1 cellular context compared by ENCODE assay signal in the genomic region with DNA sequence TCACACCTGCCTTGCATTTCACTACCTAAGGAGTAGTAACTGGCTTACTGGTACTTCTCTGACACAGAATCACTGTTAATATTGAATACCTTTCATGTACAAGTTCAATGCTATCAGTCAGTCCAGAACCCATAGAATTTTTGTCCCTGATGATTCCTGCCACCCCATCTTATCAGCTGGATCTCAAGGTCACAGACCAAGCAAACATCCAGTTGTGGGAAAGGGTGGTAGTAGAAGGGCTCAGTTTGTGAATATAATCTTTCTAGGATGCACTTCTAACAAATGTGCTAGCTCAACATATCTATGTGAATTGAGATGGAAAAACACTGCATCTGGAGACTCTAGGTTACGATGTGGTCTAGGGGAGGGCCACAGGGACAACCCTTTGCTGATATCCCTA.
TF ChIP-seq lines count a peak whose summit lies in the region.

No MANE protein-coding gene starts in this region.

TF ChIP-seq in WTC11, 78 proteins besides CTCF, POLR2A, EP300 and RAD21 (continued from another document):
- TF ChIP-seq, protein P1, sequence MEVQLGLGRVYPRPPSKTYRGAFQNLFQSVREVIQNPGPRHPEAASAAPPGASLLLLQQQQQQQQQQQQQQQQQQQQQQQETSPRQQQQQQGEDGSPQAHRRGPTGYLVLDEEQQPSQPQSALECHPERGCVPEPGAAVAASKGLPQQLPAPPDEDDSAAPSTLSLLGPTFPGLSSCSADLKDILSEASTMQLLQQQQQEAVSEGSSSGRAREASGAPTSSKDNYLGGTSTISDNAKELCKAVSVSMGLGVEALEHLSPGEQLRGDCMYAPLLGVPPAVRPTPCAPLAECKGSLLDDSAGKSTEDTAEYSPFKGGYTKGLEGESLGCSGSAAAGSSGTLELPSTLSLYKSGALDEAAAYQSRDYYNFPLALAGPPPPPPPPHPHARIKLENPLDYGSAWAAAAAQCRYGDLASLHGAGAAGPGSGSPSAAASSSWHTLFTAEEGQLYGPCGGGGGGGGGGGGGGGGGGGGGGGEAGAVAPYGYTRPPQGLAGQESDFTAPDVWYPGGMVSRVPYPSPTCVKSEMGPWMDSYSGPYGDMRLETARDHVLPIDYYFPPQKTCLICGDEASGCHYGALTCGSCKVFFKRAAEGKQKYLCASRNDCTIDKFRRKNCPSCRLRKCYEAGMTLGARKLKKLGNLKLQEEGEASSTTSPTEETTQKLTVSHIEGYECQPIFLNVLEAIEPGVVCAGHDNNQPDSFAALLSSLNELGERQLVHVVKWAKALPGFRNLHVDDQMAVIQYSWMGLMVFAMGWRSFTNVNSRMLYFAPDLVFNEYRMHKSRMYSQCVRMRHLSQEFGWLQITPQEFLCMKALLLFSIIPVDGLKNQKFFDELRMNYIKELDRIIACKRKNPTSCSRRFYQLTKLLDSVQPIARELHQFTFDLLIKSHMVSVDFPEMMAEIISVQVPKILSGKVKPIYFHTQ (CRISPR knock-in tag; IDR thresholded peaks at IDR 0.05): no peak
- TF ChIP-seq ZNF423 (CRISPR knock-in tag; IDR thresholded peaks at IDR 0.05) (no peak), JUN (CRISPR knock-in tag; IDR thresholded peaks at IDR 0.05) (no peak), ETV6 (CRISPR knock-in tag; IDR thresholded peaks at IDR 0.05) (no peak), RELA (CRISPR knock-in tag; IDR thresholded peaks at IDR 0.05; ENCODE audit: borderline replicate concordance) (no peak), GRHL2 (CRISPR knock-in tag; IDR thresholded peaks at IDR 0.05; ENCODE audit: insufficient replicate concordance, severe bottlenecking) (no peak), EMX1 (CRISPR knock-in tag; IDR thresholded peaks at IDR 0.05) (no peak), CREB1 (CRISPR knock-in tag; IDR thresholded peaks at IDR 0.05) (no peak), RORB (CRISPR knock-in tag; IDR thresholded peaks at IDR 0.05) (no peak)
- TF ChIP-seq, protein P2, sequence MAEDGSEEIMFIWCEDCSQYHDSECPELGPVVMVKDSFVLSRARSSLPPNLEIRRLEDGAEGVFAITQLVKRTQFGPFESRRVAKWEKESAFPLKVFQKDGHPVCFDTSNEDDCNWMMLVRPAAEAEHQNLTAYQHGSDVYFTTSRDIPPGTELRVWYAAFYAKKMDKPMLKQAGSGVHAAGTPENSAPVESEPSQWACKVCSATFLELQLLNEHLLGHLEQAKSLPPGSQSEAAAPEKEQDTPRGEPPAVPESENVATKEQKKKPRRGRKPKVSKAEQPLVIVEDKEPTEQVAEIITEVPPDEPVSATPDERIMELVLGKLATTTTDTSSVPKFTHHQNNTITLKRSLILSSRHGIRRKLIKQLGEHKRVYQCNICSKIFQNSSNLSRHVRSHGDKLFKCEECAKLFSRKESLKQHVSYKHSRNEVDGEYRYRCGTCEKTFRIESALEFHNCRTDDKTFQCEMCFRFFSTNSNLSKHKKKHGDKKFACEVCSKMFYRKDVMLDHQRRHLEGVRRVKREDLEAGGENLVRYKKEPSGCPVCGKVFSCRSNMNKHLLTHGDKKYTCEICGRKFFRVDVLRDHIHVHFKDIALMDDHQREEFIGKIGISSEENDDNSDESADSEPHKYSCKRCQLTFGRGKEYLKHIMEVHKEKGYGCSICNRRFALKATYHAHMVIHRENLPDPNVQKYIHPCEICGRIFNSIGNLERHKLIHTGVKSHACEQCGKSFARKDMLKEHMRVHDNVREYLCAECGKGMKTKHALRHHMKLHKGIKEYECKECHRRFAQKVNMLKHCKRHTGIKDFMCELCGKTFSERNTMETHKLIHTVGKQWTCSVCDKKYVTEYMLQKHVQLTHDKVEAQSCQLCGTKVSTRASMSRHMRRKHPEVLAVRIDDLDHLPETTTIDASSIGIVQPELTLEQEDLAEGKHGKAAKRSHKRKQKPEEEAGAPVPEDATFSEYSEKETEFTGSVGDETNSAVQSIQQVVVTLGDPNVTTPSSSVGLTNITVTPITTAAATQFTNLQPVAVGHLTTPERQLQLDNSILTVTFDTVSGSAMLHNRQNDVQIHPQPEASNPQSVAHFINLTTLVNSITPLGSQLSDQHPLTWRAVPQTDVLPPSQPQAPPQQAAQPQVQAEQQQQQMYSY (CRISPR knock-in tag; IDR thresholded peaks at IDR 0.05): no peak
- TF ChIP-seq, protein P3, sequence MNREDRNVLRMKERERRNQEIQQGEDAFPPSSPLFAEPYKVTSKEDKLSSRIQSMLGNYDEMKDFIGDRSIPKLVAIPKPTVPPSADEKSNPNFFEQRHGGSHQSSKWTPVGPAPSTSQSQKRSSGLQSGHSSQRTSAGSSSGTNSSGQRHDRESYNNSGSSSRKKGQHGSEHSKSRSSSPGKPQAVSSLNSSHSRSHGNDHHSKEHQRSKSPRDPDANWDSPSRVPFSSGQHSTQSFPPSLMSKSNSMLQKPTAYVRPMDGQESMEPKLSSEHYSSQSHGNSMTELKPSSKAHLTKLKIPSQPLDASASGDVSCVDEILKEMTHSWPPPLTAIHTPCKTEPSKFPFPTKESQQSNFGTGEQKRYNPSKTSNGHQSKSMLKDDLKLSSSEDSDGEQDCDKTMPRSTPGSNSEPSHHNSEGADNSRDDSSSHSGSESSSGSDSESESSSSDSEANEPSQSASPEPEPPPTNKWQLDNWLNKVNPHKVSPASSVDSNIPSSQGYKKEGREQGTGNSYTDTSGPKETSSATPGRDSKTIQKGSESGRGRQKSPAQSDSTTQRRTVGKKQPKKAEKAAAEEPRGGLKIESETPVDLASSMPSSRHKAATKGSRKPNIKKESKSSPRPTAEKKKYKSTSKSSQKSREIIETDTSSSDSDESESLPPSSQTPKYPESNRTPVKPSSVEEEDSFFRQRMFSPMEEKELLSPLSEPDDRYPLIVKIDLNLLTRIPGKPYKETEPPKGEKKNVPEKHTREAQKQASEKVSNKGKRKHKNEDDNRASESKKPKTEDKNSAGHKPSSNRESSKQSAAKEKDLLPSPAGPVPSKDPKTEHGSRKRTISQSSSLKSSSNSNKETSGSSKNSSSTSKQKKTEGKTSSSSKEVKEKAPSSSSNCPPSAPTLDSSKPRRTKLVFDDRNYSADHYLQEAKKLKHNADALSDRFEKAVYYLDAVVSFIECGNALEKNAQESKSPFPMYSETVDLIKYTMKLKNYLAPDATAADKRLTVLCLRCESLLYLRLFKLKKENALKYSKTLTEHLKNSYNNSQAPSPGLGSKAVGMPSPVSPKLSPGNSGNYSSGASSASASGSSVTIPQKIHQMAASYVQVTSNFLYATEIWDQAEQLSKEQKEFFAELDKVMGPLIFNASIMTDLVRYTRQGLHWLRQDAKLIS (CRISPR knock-in tag; IDR thresholded peaks at IDR 0.05; ENCODE audit: borderline replicate concordance): no peak
- TF ChIP-seq, protein P4, sequence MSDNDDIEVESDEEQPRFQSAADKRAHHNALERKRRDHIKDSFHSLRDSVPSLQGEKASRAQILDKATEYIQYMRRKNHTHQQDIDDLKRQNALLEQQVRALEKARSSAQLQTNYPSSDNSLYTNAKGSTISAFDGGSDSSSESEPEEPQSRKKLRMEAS (CRISPR knock-in tag; IDR thresholded peaks at IDR 0.05): no peak
